9 cellular contexts compared by ENCODE assay signal in genomic region chr10:17022898-17023297, GRCh38.
DNase-seq lines count a peak whose midpoint lies in the region; ATAC-seq lines count a peak whose summit lies in the region.
"Had no signal": no experiment of that assay in that cellular context is flagged by ENCODE, and none has a peak within 500 bp of the region (broad histone marks: within the 10 kb centered on the region; RNA-seq: fewer than 3 reads in every experiment).

No MANE protein-coding gene starts in this region.

- H3K27me3 Mint-ChIP-seq in activated CD4-positive, alpha-beta memory T cell treated with anti-CD3 and anti-CD28 coated beads for 36 hours: peaks cover 3% of the 10 kb centered on the region
- no peaks in the 10 kb centered on the region for H3K27me3 Mint-ChIP-seq in stimulated activated memory B cell treated with anti-CD40 and anti-IgM and Interleukin-4, amounts not matched to agents 10 μg/mL and 1 μg/mL and 100 μg/mL, for 72 hours

- peaks cover 47% of the 10 kb centered on the region for H3K4me1 Mint-ChIP-seq in activated CD4-positive, alpha-beta memory T cell treated with anti-CD3 and anti-CD28 coated beads for 36 hours (ENCODE audit: low read depth)
- H3K4me1 Mint-ChIP-seq in stimulated activated memory B cell treated with anti-CD40 and anti-IgM and Interleukin-4, amounts not matched to agents 10 μg/mL and 1 μg/mL and 100 μg/mL, for 72 hours: peaks cover 30% of the 10 kb centered on the region

- CTCF ChIA-PET in activated CD4-positive, alpha-beta memory T cell treated with anti-CD3 and anti-CD28 coated beads for 36 hours (lab: Charles Lee): interaction anchor here (3.7 kb wide), 1 partner anchor 207 kb away, joined by 15 read pairs; no protein-coding TSS in a partner anchor

- no peaks in the 10 kb centered on the region for H3K9me3 Mint-ChIP-seq in activated CD4-positive, alpha-beta memory T cell treated with anti-CD3 and anti-CD28 coated beads for 36 hours
- H3K9me3 Mint-ChIP-seq in stimulated activated memory B cell treated with anti-CD40 and anti-IgM and Interleukin-4, amounts not matched to agents 10 μg/mL and 1 μg/mL and 100 μg/mL, for 72 hours: peaks cover 5% of the 10 kb centered on the region

- WGBS in HUES64: 76% methylated on average over 6 of the region's 6 CpGs

- H3K4me3 Mint-ChIP-seq in activated CD4-positive, alpha-beta memory T cell treated with anti-CD3 and anti-CD28 coated beads for 36 hours: no peak overlapping the region
- H3K4me3 Mint-ChIP-seq in stimulated activated memory B cell treated with anti-CD40 and anti-IgM and Interleukin-4, amounts not matched to agents 10 μg/mL and 1 μg/mL and 100 μg/mL, for 72 hours: no peak overlapping the region

- peak overlapping the region; percentile 34; the same call in 1 of the 2 replicates for H3K9ac ChIP-seq in HUES64 (ENCODE audit: low read depth, low read length)

- H3K27ac Mint-ChIP-seq in activated CD4-positive, alpha-beta memory T cell treated with anti-CD3 and anti-CD28 coated beads for 36 hours: peak overlapping the region; percentile 92
- H3K27ac Mint-ChIP-seq in stimulated activated memory B cell treated with anti-CD40 and anti-IgM and Interleukin-4, amounts not matched to agents 10 μg/mL and 1 μg/mL and 100 μg/mL, for 72 hours: peak overlapping the region; percentile 79

- H3K36me3 Mint-ChIP-seq in activated CD4-positive, alpha-beta memory T cell treated with anti-CD3 and anti-CD28 coated beads for 36 hours: peaks cover 7% of the 10 kb centered on the region
- H3K36me3 Mint-ChIP-seq in stimulated activated memory B cell treated with anti-CD40 and anti-IgM and Interleukin-4, amounts not matched to agents 10 μg/mL and 1 μg/mL and 100 μg/mL, for 72 hours: peaks cover 12% of the 10 kb centered on the region

- intact Hi-C loops in activated CD4-positive, alpha-beta memory T cell treated with anti-CD3 and anti-CD28 coated beads for 36 hours (cut with micrococcal nuclease): loop anchor here (1.0 to 10.0 kb wide), 3 partner anchors 21 to 588 kb away; partner anchors contain the start of gene PTER
- intact Hi-C loops in left cardiac atrium (cut with DNase I): no loop called here

- no peak for DNase-seq in activated CD4-positive, alpha-beta memory T cell treated with anti-CD3 and anti-CD28 coated beads for 36 hours
- DNase-seq in left cardiac atrium (no peak), Ammon's horn (ENCODE audit: low spot score) (no peak), DMS53 (lab: John Stamatoyannopoulos, UW) (no peak)
- DNase-seq: NCI-H2081 treated with DMSO at 0.1 percent for 48 hours, right lobe of liver had no signal

- ATAC-seq in left cardiac atrium: peak; percentile 11 to 63
- ATAC-seq in stimulated activated memory B cell treated with anti-CD40 and anti-IgM and Interleukin-4, amounts not matched to agents 10 μg/mL and 1 μg/mL and 100 μg/mL, for 72 hours: no peak
- ATAC-seq in HG03196 (IDR thresholded peaks at IDR 0.05; ENCODE audit: unreplicated experiment): no peak

- no peaks in the 10 kb centered on the region for H3K36me3 ChIP-seq in HUES64 (ENCODE audit: insufficient read depth, low read length)
- H3K36me3 ChIP-seq: right lobe of liver had no signal

- H3K4me1 ChIP-seq in HUES64 (ENCODE audit: insufficient read depth, low read length): peaks cover 36% of the 10 kb centered on the region
- H3K4me1 ChIP-seq: right lobe of liver had no signal

- H3K9me3 ChIP-seq in HUES64 (ENCODE audit: insufficient read depth, low read depth, low read length): no peaks in the 10 kb centered on the region; the same call in 1 of the 2 replicates
- H3K9me3 ChIP-seq: right lobe of liver had no signal

- peak overlapping the region; percentile 58 for H3K27ac ChIP-seq in HUES64 (ENCODE audit: low read depth, low read length)
- H3K27ac ChIP-seq: right lobe of liver had no signal

- POLR2A ChIA-PET in activated CD4-positive, alpha-beta memory T cell treated with anti-CD3 and anti-CD28 coated beads for 36 hours (lab: Charles Lee): interaction anchor here (0.8 to 4.9 kb wide), 3 partner anchors 19 to 206 kb away, joined by 3 to 36 read pairs (median 3); partner anchors contain the start of gene VIM

- H3K4me3 ChIP-seq in HUES64 (ENCODE audit: low read length): no peak overlapping the region
- H3K4me3 ChIP-seq: right lobe of liver had no signal

- no peaks in the 10 kb centered on the region for H3K27me3 ChIP-seq in HUES64 (ENCODE audit: insufficient read depth, low read length)
- H3K27me3 ChIP-seq: right lobe of liver had no signal

Comparison
In these comparisons a context has a peak if more than half of its experiments do, and no peak if none do; other contexts are left out.
1. ATAC-seq: peak in left cardiac atrium (2 of 2); none in stimulated activated memory B cell treated with anti-CD40 and anti-IgM and Interleukin-4, amounts not matched to agents 10 μg/mL and 1 μg/mL and 100 μg/mL, for 72 hours (single experiment) and HG03196 (single experiment).